ENCODE assay signal across 18 cellular contexts in genomic region chr2:187003038-187003543, GRCh38.
DNase-seq lines count a peak whose midpoint lies in the region; ATAC-seq, FAIRE-seq and TF ChIP-seq lines count a peak whose summit lies in the region.
"Had no signal": no experiment of that assay in that cellular context is flagged by ENCODE, and none has a peak within 500 bp of the region (broad histone marks: within the 10 kb centered on the region; RNA-seq: fewer than 3 reads in every experiment).

No MANE protein-coding gene starts in this region.

- CTCF ChIA-PET in CD8-positive, alpha-beta memory T cell (lab: Charles Lee), result no interaction called here
- CTCF ChIA-PET in endothelial cell of umbilical vein (lab: Charles Lee), result interaction anchor here (1.2 kb wide), 1 partner anchor 16 kb away, joined by 3 read pairs; no protein-coding TSS in a partner anchor

- H3K4me2 ChIP-seq in endothelial cell of umbilical vein (ENCODE audit: insufficient read depth, low read length), result no peak overlapping the region

- H3K9ac ChIP-seq in endothelial cell of umbilical vein (replicated peaks; ENCODE audit: extremely low read depth, insufficient read depth, low read length), result peak overlapping the region; percentile 23

- POLR2A ChIA-PET in CD8-positive, alpha-beta memory T cell (lab: Charles Lee), result no interaction called here
- POLR2A ChIA-PET in endothelial cell of umbilical vein (lab: Charles Lee), result no interaction called here

- dilution Hi-C loops in endothelial cell of umbilical vein (cut with MboI; ENCODE audit: extremely low pct_ligation_motif_present, low sequenced_read_pairs), result no loop called here

- BruUV-seq in endothelial cell of umbilical vein (replicated peaks; lab: Mats Ljungman, UMichigan), result no TSS peak

- peak overlapping the region; percentile 59 for H3K27ac ChIP-seq in CD8-positive, alpha-beta memory T cell (ENCODE audit: low read depth, low read length)
- no peak overlapping the region for H3K27ac ChIP-seq in endothelial cell of umbilical vein (ENCODE audit: insufficient read depth, low read depth, low read length)
- no peak overlapping the region for H3K27ac ChIP-seq in SJCRH30
- H3K27ac ChIP-seq: C4-2B had no signal

- no peaks in the 10 kb centered on the region for H3K79me2 ChIP-seq in endothelial cell of umbilical vein (ENCODE audit: control insufficient read depth, insufficient read depth, low read length)

- no peak for TF ChIP-seq CTCF in endothelial cell of umbilical vein (IDR thresholded peaks at IDR 0.05; ENCODE audit: extremely low read depth in 1 of 2, insufficient read depth in 1 of 2, low read depth in 1 of 2, low read length in 2 of 2)

- intact Hi-C loops in endothelial cell of umbilical vein (cut with micrococcal nuclease), result no loop called here

- H4K20me1 ChIP-seq in endothelial cell of umbilical vein (replicated peaks; ENCODE audit: control insufficient read depth, extremely low read depth, insufficient read depth, low read length), result no peaks in the 10 kb centered on the region

- no peak overlapping the region for H2AFZ ChIP-seq in endothelial cell of umbilical vein (ENCODE audit: low read depth, low read length)

- peaks cover 0 to 3% (median 0%) of the 10 kb centered on the region in 3 donors for H3K36me3 Mint-ChIP-seq in CD8-positive, alpha-beta memory T cell

- FAIRE-seq in endothelial cell of umbilical vein (lab: Jason Lieb, UNC), result no peak
- FAIRE-seq: colon, GM19239 had no signal

- no peaks in the 10 kb centered on the region for H3K27me3 Mint-ChIP-seq in CD8-positive, alpha-beta memory T cell

- no peaks in the 10 kb centered on the region for H3K36me3 ChIP-seq in CD8-positive, alpha-beta memory T cell (ENCODE audit: insufficient read depth, low read length)
- no peaks in the 10 kb centered on the region for H3K36me3 ChIP-seq in endothelial cell of umbilical vein (ENCODE audit: control insufficient read depth in 2 of 2, extremely low read depth in 1 of 2, insufficient read depth in 2 of 2, low read length in 2 of 2)
- no peaks in the 10 kb centered on the region for H3K36me3 ChIP-seq in SJCRH30

- H3K9me1 ChIP-seq in endothelial cell of umbilical vein (replicated peaks; ENCODE audit: control insufficient read depth, extremely low read depth, insufficient read depth, low read length), result no peaks in the 10 kb centered on the region

- TF ChIP-seq POLR2A in endothelial cell of umbilical vein (IDR thresholded peaks at IDR 0.05; ENCODE audit: low read depth, low read length), result no peak

- no peak for DNase-seq in CD8-positive, alpha-beta memory T cell
- DNase-seq in NCI-H2227 treated with DMSO at 0.1 percent for 48 hours (lab: John Stamatoyannopoulos, UW) (peak; percentile 56), endothelial cell of umbilical vein (ENCODE audit: low read depth, low spot score) (no peak), lung microvascular endothelial cell (ENCODE audit: low read depth in 2 of 2) (peak; percentile 39 to 55), SJCRH30 (no peak), iPS-NIHi7 (ENCODE audit: extremely low spot score) (no peak)
- DNase-seq in activated effector memory CD4-positive, alpha-beta T cell treated with Interleukin-2 at 50 U/mL for 16 hours, result no peak
- DNase-seq: activated T-cell treated with anti-CD3 and anti-CD28 coated beads, Interleukin-2, amount 50 U/mL, for 1 hour; HCEC 1CT; hippocampal formation; KBM-7; NCI-H2029; PC-3 had no signal

- peak overlapping the region; percentile 29 for H3K4me3 ChIP-seq in CD8-positive, alpha-beta memory T cell (ENCODE audit: low read length)
- peak overlapping the region in 1 of 3 experiments; percentile 27 for H3K4me3 ChIP-seq in endothelial cell of umbilical vein (replicated peaks in 1 of 3; ENCODE audit: insufficient read depth in 1 of 3, low read depth in 1 of 3, low read length in 3 of 3)
- no peak overlapping the region for H3K4me3 ChIP-seq in SJCRH30

- H3K9me3 ChIP-seq in CD8-positive, alpha-beta memory T cell (ENCODE audit: low read length), result no peaks in the 10 kb centered on the region
- H3K9me3 ChIP-seq in endothelial cell of umbilical vein (replicated peaks; ENCODE audit: control insufficient read depth, insufficient read depth, low read length) (no peaks in the 10 kb centered on the region), SJCRH30 (replicated peaks) (no peaks in the 10 kb centered on the region)

- H3K4me1 ChIP-seq in CD8-positive, alpha-beta memory T cell (ENCODE audit: insufficient read depth, low read length), result no peaks in the 10 kb centered on the region
- H3K4me1 ChIP-seq in endothelial cell of umbilical vein (ENCODE audit: control insufficient read depth, extremely low read depth, insufficient read depth, low read length) (no peaks in the 10 kb centered on the region), SJCRH30 (peaks cover 4% of the 10 kb centered on the region)

- ATAC-seq in HG03139 (IDR thresholded peaks at IDR 0.05; ENCODE audit: unreplicated experiment), result no peak
- ATAC-seq: PC-3 had no signal

- H3K27ac Mint-ChIP-seq in CD8-positive, alpha-beta memory T cell, result peak overlapping the region in 1 of 8 donors; percentile 38
- H3K27ac Mint-ChIP-seq: T-helper 2 cell treated with Interferon-gamma antibody and Interleukin-4, amounts not matched to agents 5 μg/mL and 100 μg/mL, for 36 hours had no signal

- H3K4me3 Mint-ChIP-seq in CD8-positive, alpha-beta memory T cell, result peak overlapping the region in 2 of 7 donors; percentile 26 to 41
- H3K4me3 Mint-ChIP-seq: T-helper 2 cell treated with Interferon-gamma antibody and Interleukin-4, amounts not matched to agents 5 μg/mL and 100 μg/mL, for 36 hours had no signal

- H3K27me3 ChIP-seq in CD8-positive, alpha-beta memory T cell (ENCODE audit: insufficient read depth, low read length, poor library complexity, severe bottlenecking), result no peaks in the 10 kb centered on the region
- H3K27me3 ChIP-seq in endothelial cell of umbilical vein (ENCODE audit: control insufficient read depth in 2 of 2, insufficient read depth in 2 of 2, low read length in 2 of 2), result no peaks in the 10 kb centered on the region
- H3K27me3 ChIP-seq in SJCRH30, result no peaks in the 10 kb centered on the region

- H3K9me3 Mint-ChIP-seq in CD8-positive, alpha-beta memory T cell, result peaks cover 0 to 2% (median 0%) of the 10 kb centered on the region in 5 donors
- H3K9me3 Mint-ChIP-seq: T-helper 2 cell treated with Interferon-gamma antibody and Interleukin-4, amounts not matched to agents 5 μg/mL and 100 μg/mL, for 36 hours had no signal

- H3K4me1 Mint-ChIP-seq in CD8-positive, alpha-beta memory T cell, result no peaks in the 10 kb centered on the region

TF ChIP-seq in endothelial cell of umbilical vein, 7 proteins besides CTCF, POLR2A, EP300 and RAD21:
- no peak for TF ChIP-seq JUN (IDR thresholded peaks at IDR 0.05; ENCODE audit: borderline replicate concordance, insufficient read depth, insufficient read length, low read depth)
- no peak for TF ChIP-seq MYC (IDR thresholded peaks at IDR 0.05; ENCODE audit: low read depth, low read length)
- TF ChIP-seq GATA2 (IDR thresholded peaks at IDR 0.05; ENCODE audit: insufficient read depth, insufficient read length, low read depth, low read length), result no peak
- no peak for TF ChIP-seq MAX (IDR thresholded peaks at IDR 0.05; ENCODE audit: insufficient read depth, insufficient read length)
- TF ChIP-seq POLR2AphosphoS5 (IDR thresholded peaks at IDR 0.05; ENCODE audit: insufficient read depth, low read depth, low read length), result no peak
- no peak for TF ChIP-seq EZH2 (IDR thresholded peaks at IDR 0.05; ENCODE audit: borderline replicate concordance, low read depth, low read length, severe bottlenecking)
- no peak for TF ChIP-seq FOS (IDR thresholded peaks at IDR 0.05; ENCODE audit: borderline replicate concordance, insufficient read depth, low read length)

Comparison
In these comparisons a context has a peak if more than half of its experiments do, and no peak if none do; other contexts are left out.
1. DNase-seq: peak in NCI-H2227 treated with DMSO at 0.1 percent for 48 hours (single experiment) and lung microvascular endothelial cell (2 of 2); none in CD8-positive, alpha-beta memory T cell (0 of 5), endothelial cell of umbilical vein (single experiment), SJCRH30 (0 of 2), activated effector memory CD4-positive, alpha-beta T cell treated with Interleukin-2 at 50 U/mL for 16 hours (single experiment) and iPS-NIHi7 (single experiment).